ENCODE assay signal across 8 cellular contexts in the genomic region with DNA sequence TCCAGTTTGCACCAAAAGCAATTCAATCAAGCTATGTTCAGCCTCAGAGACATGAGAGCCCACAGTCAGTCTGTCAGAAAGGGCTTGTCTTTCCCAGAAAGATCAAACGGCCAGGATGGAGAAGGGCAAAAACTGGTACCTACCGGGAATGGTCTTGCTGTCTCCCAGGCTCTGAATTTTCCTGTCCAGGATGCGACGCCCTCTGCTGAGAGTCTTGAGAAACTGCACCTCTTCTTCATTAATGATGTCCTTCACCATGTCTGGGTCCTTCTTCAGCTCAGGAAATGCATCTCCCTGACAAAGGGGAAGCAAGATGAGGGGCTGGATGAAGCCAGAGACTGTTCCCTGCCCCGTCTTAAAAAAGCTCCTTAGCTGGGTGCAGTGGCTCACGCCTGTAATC. TPM values are rescaled to one million over a fixed set of nuclear protein-coding genes. Genes with fewer than 3 reads are reported as not detected.
DNase-seq lines count a peak whose midpoint lies in the region; ATAC-seq and TF ChIP-seq lines count a peak whose summit lies in the region.

No MANE protein-coding gene starts in this region.

- TF ChIP-seq POLR2A in breast epithelium (IDR thresholded peaks at IDR 0.05): no peak

- peak; percentile 72 for TF ChIP-seq CTCF in A673 (conservative IDR thresholded peaks at IDR 0.05; ENCODE audit: low read depth, low read length)
- peak in 2 of 3 donors; percentile 30 to 31 for TF ChIP-seq CTCF in breast epithelium (IDR thresholded peaks at IDR 0.05)

- H3K4me1 ChIP-seq in A673 (ENCODE audit: insufficient read depth, low read length, poor library complexity, severe bottlenecking): no peaks in the 10 kb centered on the region
- H3K4me1 ChIP-seq in breast epithelium: no peaks in the 10 kb centered on the region

- BruUV-seq in A673 (replicated peaks; lab: Mats Ljungman, UMichigan): no TSS peak

- CTCF ChIA-PET in A673 (lab: Charles Lee): interaction anchor here (1.2 kb wide), 1 partner anchor 21 kb away, joined by 6 read pairs; a partner anchor contains a TSS

- H3K27ac ChIP-seq in A673 (ENCODE audit: low read depth, low read length, poor library complexity, severe bottlenecking) (no peak overlapping the region), breast epithelium (no peak overlapping the region)

- ATAC-seq in GM18517 (IDR thresholded peaks at IDR 0.05; ENCODE audit: unreplicated experiment): no peak
- no peak for ATAC-seq in GM21825 (IDR thresholded peaks at IDR 0.05; ENCODE audit: unreplicated experiment)

- H3K9me3 ChIP-seq in A673 (ENCODE audit: low read depth, low read length, poor library complexity, severe bottlenecking) (no peaks in the 10 kb centered on the region), breast epithelium (no peaks in the 10 kb centered on the region)

- H3K4me3 ChIP-seq in A673 (ENCODE audit: low read depth, low read length, poor library complexity, severe bottlenecking) (no peak overlapping the region), breast epithelium (no peak overlapping the region)

- H3K27me3 ChIP-seq in A673 (replicated peaks; ENCODE audit: insufficient read depth, low read depth, low read length, poor library complexity) (no peaks in the 10 kb centered on the region), breast epithelium (no peaks in the 10 kb centered on the region)

- POLR2A ChIA-PET in A673 (lab: Charles Lee; ENCODE audit: low non-redundant PET): no interaction called here

- H3K36me3 ChIP-seq in A673 (ENCODE audit: insufficient read depth, low read length, poor library complexity, severe bottlenecking) (peaks cover 97% of the 10 kb centered on the region), breast epithelium (no peaks in the 10 kb centered on the region)

- intact Hi-C loops in A673 (cut with micrococcal nuclease; ENCODE audit: unreplicated experiment) (loop anchor here (5.0 kb wide), 1 partner anchor 295 kb away; no protein-coding TSS in a partner anchor), breast epithelium (cut with DNase I; ENCODE audit: low total_unique reads) (no loop called here)

- DNase-seq in A673 (ENCODE audit: low spot score) (peak; percentile 75), DMS114 treated with DMSO at 0.1 percent for 48 hours (lab: John Stamatoyannopoulos, UW; ENCODE audit: unreplicated experiment) (peak; percentile 65), NCI-H2171 (lab: John Stamatoyannopoulos, UW) (peak; percentile 7), breast epithelium (ENCODE audit: low spot score in 2 of 2) (no peak), medulla oblongata (ENCODE audit: extremely low spot score) (peak; percentile 36)
- DNase-seq in stimulated activated CD4-positive, alpha-beta T cell treated with anti-CD3 and anti-CD28 coated beads, Interleukin-1b, Interleukin-23, amount 100 ng/mL, for 48 hours: no peak

RNA-seq across cellular contexts. Expression of a gene that starts 15.8 kb away (rescaled TPM):
- total RNA-seq in A673 (2021): 39.6 and 40.4 TPM in 2 replicates
- 10 to 100 TPM; 19.7 to 23.2 (median 19.8) TPM for total RNA-seq in breast epithelium

RNA-seq across cellular contexts. Expression of a gene that starts 21.8 kb away (rescaled TPM):
- 234 and 270 TPM in 2 replicates for total RNA-seq in A673 (2021)
- 10 to 100 TPM; 74.3 to 90.5 (median 77.9) TPM for total RNA-seq in breast epithelium

RNA-seq across cellular contexts. Expression of a gene that starts 31.5 kb away (rescaled TPM):
- total RNA-seq in A673 (2021) (37.6 and 41.8 TPM in 2 replicates), breast epithelium (10 to 100 TPM; 37.0 to 39.5 (median 39.5) TPM)

Comparison
In these comparisons a context has a peak if more than half of its experiments do, and no peak if none do; other contexts are left out.
1. DNase-seq: peak in A673 (single experiment), DMS114 treated with DMSO at 0.1 percent for 48 hours (single experiment), NCI-H2171 (single experiment) and medulla oblongata (single experiment); none in breast epithelium (0 of 2) and stimulated activated CD4-positive, alpha-beta T cell treated with anti-CD3 and anti-CD28 coated beads, Interleukin-1b, Interleukin-23, amount 100 ng/mL, for 48 hours (single experiment).